In genomic region chr15:87733977-87734376, GRCh38 we compare ENCODE assay signal across 31 cellular contexts.
"Had no signal": no experiment of that assay in that cellular context is flagged by ENCODE, and none has a peak within 500 bp of the region (broad histone marks: within the 10 kb centered on the region; RNA-seq: fewer than 3 reads in every experiment).

No MANE protein-coding gene starts in this region.

- H3K4me1 Mint-ChIP-seq: naive B cell; stimulated activated memory B cell treated with anti-CD40 and anti-IgM and Interleukin-4, amounts not matched to agents 10 μg/mL and 1 μg/mL and 100 μg/mL, for 72 hours had no signal

- H3K36me3 ChIP-seq: ovary, right lobe of liver, sigmoid colon, suprapubic skin, tibial artery, transverse colon, upper lobe of right lung, uterus had no signal

- ATAC-seq: naive thymus-derived CD8-positive, alpha-beta T cell; natural killer cell treated with Interleukin-12 subunit alpha and Interleukin-12 subunit beta and Interleukin-15 and Interleukin-18, amount 100 ng/mL, for 72 hours; psoas muscle; right cardiac atrium; right lobe of liver; stimulated activated memory B cell treated with anti-CD40 and anti-IgM and Interleukin-4, amounts not matched to agents 10 μg/mL and 1 μg/mL and 100 μg/mL, for 72 hours; stimulated activated naive CD8-positive, alpha-beta T cell treated with anti-CD3 and anti-CD28 coated beads, Interleukin-15, amount 100 ng/mL, for 72 hours; stimulated activated naive CD8-positive, alpha-beta T cell treated with anti-CD3 and anti-CD28 coated beads, Interleukin-15, Interleukin-2, amounts not matched to agents 100 U/mL and 50 U/mL, for 24 hours; upper lobe of right lung had no signal

- H3K9ac ChIP-seq: parathyroid adenoma had no signal

- DNase-seq: naive B cell; naive thymus-derived CD8-positive, alpha-beta T cell; occipital lobe; ovary; posterior cingulate gyrus; psoas muscle; right cardiac atrium; right lobe of liver; sigmoid colon; small intestine; stimulated activated CD4-positive, alpha-beta T cell treated with anti-CD3 and anti-CD28 coated beads, Interleukin-12 subunit alpha, Interleukin-12 subunit beta, amount 100 ng/mL, for 4 hours; stimulated activated CD4-positive, alpha-beta T cell treated with anti-CD3 and anti-CD28 coated beads, Interleukin-1b, Interleukin-23, amount 100 ng/mL, for 48 hours; stimulated activated CD4-positive, alpha-beta T cell treated with anti-CD3 and anti-CD28 coated beads, Interleukin-4, amount 100 ng/mL, for 1 hour; stimulated activated CD4-positive, alpha-beta T cell treated with anti-CD3 and anti-CD28 coated beads, Interleukin-4, amount 100 ng/mL, for 4 hours; stimulated activated CD8-positive, alpha-beta memory T cell treated with anti-CD3 and anti-CD28 coated beads, Interleukin-4, amount 100 ng/mL, for 48 hours; stimulated activated naive CD4-positive, alpha-beta T cell; stimulated activated naive CD8-positive, alpha-beta T cell treated with anti-CD3 and anti-CD28 coated beads, Interleukin-15, amount 100 ng/mL, for 72 hours; stimulated activated naive CD8-positive, alpha-beta T cell treated with anti-CD3 and anti-CD28 coated beads, Interleukin-15, Interleukin-2, amounts not matched to agents 100 U/mL and 50 U/mL, for 24 hours; substantia nigra; testis; tibial artery; transverse colon; upper lobe of right lung; uterus had no signal

- H2AFZ ChIP-seq: parathyroid adenoma had no signal

- H3K27me3 ChIP-seq: ovary, right lobe of liver, sigmoid colon, suprapubic skin, testis, tibial artery, transverse colon, upper lobe of right lung, uterus had no signal

- H3K9me3 Mint-ChIP-seq: neural crest cell; stimulated activated memory B cell treated with anti-CD40 and anti-IgM and Interleukin-4, amounts not matched to agents 10 μg/mL and 1 μg/mL and 100 μg/mL, for 72 hours; stimulated activated naive CD8-positive, alpha-beta T cell treated with anti-CD3 and anti-CD28 coated beads, Interleukin-15, amount 100 ng/mL, for 72 hours; type B pancreatic cell had no signal

- H3K79me2 ChIP-seq: parathyroid adenoma had no signal

- H3K4me3 Mint-ChIP-seq: natural killer cell treated with Interleukin-12 subunit alpha and Interleukin-12 subunit beta and Interleukin-15 and Interleukin-18, amount 100 ng/mL, for 72 hours; neural crest cell; stimulated activated memory B cell treated with anti-CD40 and anti-IgM and Interleukin-4, amounts not matched to agents 10 μg/mL and 1 μg/mL and 100 μg/mL, for 72 hours; stimulated activated naive CD8-positive, alpha-beta T cell treated with anti-CD3 and anti-CD28 coated beads, Interleukin-15, amount 100 ng/mL, for 72 hours; type B pancreatic cell had no signal

- H3K4me1 ChIP-seq: parathyroid adenoma, psoas muscle, right lobe of liver, sigmoid colon, suprapubic skin, tibial artery, transverse colon, upper lobe of right lung, uterus had no signal

- H3K36me3 Mint-ChIP-seq: naive B cell; naive thymus-derived CD8-positive, alpha-beta T cell; natural killer cell treated with Interleukin-12 subunit alpha and Interleukin-12 subunit beta and Interleukin-15 and Interleukin-18, amount 100 ng/mL, for 72 hours; stimulated activated memory B cell treated with anti-CD40 and anti-IgM and Interleukin-4, amounts not matched to agents 10 μg/mL and 1 μg/mL and 100 μg/mL, for 72 hours; type B pancreatic cell had no signal

- H3K9me3 ChIP-seq: ovary, psoas muscle, right lobe of liver, sigmoid colon, suprapubic skin, testis, tibial artery, transverse colon, upper lobe of right lung, uterus had no signal

- H3K27ac ChIP-seq: ovary, parathyroid adenoma, psoas muscle, right lobe of liver, sigmoid colon, suprapubic skin, testis, tibial artery, transverse colon, upper lobe of right lung had no signal

- H3K27ac Mint-ChIP-seq: naive B cell; natural killer cell treated with Interleukin-12 subunit alpha and Interleukin-12 subunit beta and Interleukin-15 and Interleukin-18, amount 100 ng/mL, for 72 hours; progenitor cell of endocrine pancreas; stimulated activated memory B cell treated with anti-CD40 and anti-IgM and Interleukin-4, amounts not matched to agents 10 μg/mL and 1 μg/mL and 100 μg/mL, for 72 hours; stimulated activated naive CD8-positive, alpha-beta T cell treated with anti-CD3 and anti-CD28 coated beads, Interleukin-15, amount 100 ng/mL, for 72 hours; type B pancreatic cell had no signal

- H3K4me3 ChIP-seq: ovary, psoas muscle, right lobe of liver, sigmoid colon, suprapubic skin, testis, tibial artery, transverse colon, upper lobe of right lung, uterus had no signal

- H3K27me3 Mint-ChIP-seq: naive B cell; stimulated activated memory B cell treated with anti-CD40 and anti-IgM and Interleukin-4, amounts not matched to agents 10 μg/mL and 1 μg/mL and 100 μg/mL, for 72 hours had no signal
